In genomic region chr19:6536138-6536671, GRCh38 we compare ENCODE assay signal across 1 cellular context.
TF ChIP-seq lines count a peak whose summit lies in the region.

No MANE protein-coding gene starts in this region.

TF ChIP-seq in GM12878, 131 proteins besides CTCF, POLR2A, EP300 and RAD21 (continued from another document):
- TF ChIP-seq CUX1 (IDR thresholded peaks at IDR 0.05; ENCODE audit: insufficient replicate concordance, low read depth, low read length): peak; percentile 50
- peak; percentile 82; the same call in 1 of the 2 replicates for TF ChIP-seq ATF3 (IDR thresholded peaks at IDR 0.05; ENCODE audit: borderline replicate concordance, extremely low read depth, low read depth, low read length)
- TF ChIP-seq IKZF1 (conservative IDR thresholded peaks at IDR 0.05): peak; percentile 52
- TF ChIP-seq E2F8 (IDR thresholded peaks at IDR 0.05; ENCODE audit: low read depth, partially characterized antibody): peak; percentile 73
- no peak for TF ChIP-seq GABPA (IDR thresholded peaks at IDR 0.05; ENCODE audit: low read depth)
- TF ChIP-seq ESRRA (IDR thresholded peaks at IDR 0.05; ENCODE audit: low read length): no peak
- TF ChIP-seq NFIC (IDR thresholded peaks at IDR 0.05; ENCODE audit: low read depth, low read length): peak; percentile 63
- no peak for TF ChIP-seq MTA2 (IDR thresholded peaks at IDR 0.05; ENCODE audit: low read depth)
- no peak for TF ChIP-seq ZNF384 (IDR thresholded peaks at IDR 0.05; ENCODE audit: borderline replicate concordance, low read depth, low read length)
- TF ChIP-seq SMAD5 (IDR thresholded peaks at IDR 0.05; ENCODE audit: low read depth): peak; percentile 88
- TF ChIP-seq SMC3 (IDR thresholded peaks at IDR 0.05; ENCODE audit: borderline replicate concordance, low read length): no peak
- TF ChIP-seq TCF7 (IDR thresholded peaks at IDR 0.05; ENCODE audit: borderline replicate concordance): no peak
- TF ChIP-seq CBFB (IDR thresholded peaks at IDR 0.05; ENCODE audit: low read depth): peak; percentile 82
- peak; percentile 26 for TF ChIP-seq MEF2B (IDR thresholded peaks at IDR 0.05; ENCODE audit: partially characterized antibody, poor library complexity, severe bottlenecking)
- TF ChIP-seq MXI1 (IDR thresholded peaks at IDR 0.05; ENCODE audit: low read depth, low read length): peak; percentile 74; the same call in 1 of the 2 replicates
- peak; percentile 88 for TF ChIP-seq SP1 (IDR thresholded peaks at IDR 0.05; ENCODE audit: low read depth, low read length)
- TF ChIP-seq CEBPB (IDR thresholded peaks at IDR 0.05; ENCODE audit: borderline replicate concordance in 1 of 2, low read depth in 2 of 2, low read length in 2 of 2): peak in 1 of 2 experiments; percentile 91; a peak in 1 of 4 replicates
- TF ChIP-seq ZBTB11 (CRISPR knock-in tag; IDR thresholded peaks at IDR 0.05): no peak
- peak; percentile 43; the same call in 1 of the 2 replicates for TF ChIP-seq RELB (IDR thresholded peaks at IDR 0.05; ENCODE audit: low read depth)
- no peak for TF ChIP-seq SREBF1 (IDR thresholded peaks at IDR 0.05; ENCODE audit: low read length)
- no peak for TF ChIP-seq TBL1XR1 (IDR thresholded peaks at IDR 0.05; ENCODE audit: low read depth, low read length)
- peak; percentile 64; the same call in 1 of the 2 replicates for TF ChIP-seq SPI1 (IDR thresholded peaks at IDR 0.05; ENCODE audit: borderline replicate concordance, insufficient read depth, low read depth, low read length)
- peak; percentile 83 for TF ChIP-seq PML (IDR thresholded peaks at IDR 0.05; ENCODE audit: low read length)
- peak; percentile 96 for TF ChIP-seq BACH1 (IDR thresholded peaks at IDR 0.05; ENCODE audit: borderline replicate concordance)
- TF ChIP-seq PAX5 (IDR thresholded peaks at IDR 0.05; ENCODE audit: borderline replicate concordance, low read depth, low read length): peak; percentile 55; the same call in 1 of the 2 replicates
- no peak for TF ChIP-seq KAT2A (conservative IDR thresholded peaks at IDR 0.05; ENCODE audit: control insufficient read depth, low read depth, low read length)
- TF ChIP-seq STAT1 (conservative IDR thresholded peaks at IDR 0.05): no peak
- peak; percentile 99 for TF ChIP-seq POU2F2 (IDR thresholded peaks at IDR 0.05; ENCODE audit: borderline replicate concordance, low read depth, low read length)
- TF ChIP-seq LARP7 (IDR thresholded peaks at IDR 0.05): 0 out of 2 replicates have a peak, but pooled peaks have one; percentile 44
- peak; percentile 88; the same call in 1 of the 2 replicates for TF ChIP-seq CHD2 (IDR thresholded peaks at IDR 0.05; ENCODE audit: borderline replicate concordance, low read depth, low read length)
- peak; percentile 36 for TF ChIP-seq RELA (IDR thresholded peaks at IDR 0.05; ENCODE audit: borderline replicate concordance, partially characterized antibody)
- no peak for TF ChIP-seq ZNF217 (IDR thresholded peaks at IDR 0.05)
- no peak; the same call in 1 of the 2 replicates for TF ChIP-seq BCL11A (IDR thresholded peaks at IDR 0.05; ENCODE audit: low read depth, low read length)
- TF ChIP-seq CREM (IDR thresholded peaks at IDR 0.05; ENCODE audit: low read depth): peak; percentile 97
- TF ChIP-seq POLR2AphosphoS2 (IDR thresholded peaks at IDR 0.05; ENCODE audit: low read depth, low read length): peak; percentile 98
- no peak; the same call in 1 of the 2 replicates for TF ChIP-seq MYB (IDR thresholded peaks at IDR 0.05; ENCODE audit: borderline replicate concordance, low read depth, low read length)
TF ChIP-seq in GM12878: peak in this region for 53.
